In genomic region chr12:79375050-79375449, GRCh38 we compare ENCODE assay signal across 1 cellular context.
TF ChIP-seq lines count a peak whose summit lies in the region.

No MANE protein-coding gene starts in this region.

TF ChIP-seq in WTC11, 78 proteins besides CTCF, POLR2A, EP300 and RAD21 (continued from another document):
- TF ChIP-seq ARID4B (CRISPR knock-in tag; IDR thresholded peaks at IDR 0.05; ENCODE audit: borderline replicate concordance) (no peak), ATF6 (CRISPR knock-in tag; IDR thresholded peaks at IDR 0.05) (no peak), NFYB (CRISPR knock-in tag; conservative IDR thresholded peaks at IDR 0.05; ENCODE audit: low read depth) (no peak), ATF3 (CRISPR knock-in tag; conservative IDR thresholded peaks at IDR 0.05) (no peak)
